In the genomic region with DNA sequence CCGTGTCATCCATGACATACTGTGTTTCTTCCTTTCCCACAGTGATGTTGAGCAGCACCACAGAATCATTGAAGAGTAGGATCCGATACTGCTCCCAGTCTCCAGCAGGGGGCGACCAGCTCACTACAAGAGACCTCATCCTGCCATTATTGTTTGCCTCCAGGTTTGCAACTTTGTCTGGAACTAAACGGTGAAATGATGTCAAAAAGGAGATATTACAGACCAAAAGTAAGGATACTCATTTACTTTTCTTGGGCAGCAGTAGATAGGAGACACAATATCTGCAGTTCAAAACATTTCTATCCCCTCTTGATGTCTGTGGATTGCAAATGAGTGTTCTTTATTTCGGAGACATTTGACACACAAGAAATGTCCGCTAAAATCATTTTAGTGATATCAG, we compare ENCODE assay signal across 8 cellular contexts. TPM values are rescaled to one million over a fixed set of nuclear protein-coding genes. Genes with fewer than 3 reads are reported as not detected.
DNase-seq lines count a peak whose midpoint lies in the region; ATAC-seq and TF ChIP-seq lines count a peak whose summit lies in the region.

No MANE protein-coding gene starts in this region.

- no peaks in the 10 kb centered on the region for H3K27me3 ChIP-seq in RWPE2 (ENCODE audit: insufficient read depth, poor library complexity, severe bottlenecking)
- no peaks in the 10 kb centered on the region for H3K27me3 ChIP-seq in cardiac muscle cell
- H3K27me3 ChIP-seq in prostate gland (replicated peaks; ENCODE audit: insufficient read depth), result no peaks in the 10 kb centered on the region

- H3K9me3 ChIP-seq in RWPE2 (ENCODE audit: severe bottlenecking) (no peaks in the 10 kb centered on the region), cardiac muscle cell (ENCODE audit: low read depth) (no peaks in the 10 kb centered on the region), prostate gland (no peaks in the 10 kb centered on the region)

- peak; percentile 91 for TF ChIP-seq CTCF in RWPE2 (IDR thresholded peaks at IDR 0.05; ENCODE audit: poor library complexity, severe bottlenecking)
- TF ChIP-seq CTCF in cardiac muscle cell (IDR thresholded peaks at IDR 0.05; ENCODE audit: low read depth, low read length), result peak; percentile 85
- peak; percentile 55 to 89 (median 84) for TF ChIP-seq CTCF in prostate gland (IDR thresholded peaks at IDR 0.05)

- TF ChIP-seq POLR2A in prostate gland (IDR thresholded peaks at IDR 0.05), result no peak

- WGBS in prostate gland, result 34% methylated on average over 6 of the region's 6 CpGs

- no peaks in the 10 kb centered on the region for H3K4me1 ChIP-seq in RWPE2 (ENCODE audit: insufficient read depth, poor library complexity, severe bottlenecking)
- no peaks in the 10 kb centered on the region for H3K4me1 ChIP-seq in cardiac muscle cell (ENCODE audit: low read depth)
- no peaks in the 10 kb centered on the region for H3K4me1 ChIP-seq in prostate gland (replicated peaks)

- ATAC-seq in GM21619 (IDR thresholded peaks at IDR 0.05; ENCODE audit: unreplicated experiment) (peak; percentile 87), RWPE2 (ENCODE audit: low read depth) (peak; percentile 87), HG03097 (IDR thresholded peaks at IDR 0.05; ENCODE audit: low FRiP score, unreplicated experiment) (no peak)

- intact Hi-C loops in prostate gland (cut with DNase I), result loop anchor here (10.0 kb wide), 1 partner anchor 425 kb away; no protein-coding TSS in a partner anchor

- H3K4me3 ChIP-seq in Jurkat, Clone E6-1 (ENCODE audit: low read length), result no peak overlapping the region
- H3K4me3 ChIP-seq in RWPE2 (ENCODE audit: severe bottlenecking), result no peak overlapping the region
- H3K4me3 ChIP-seq in cardiac muscle cell, result no peak overlapping the region
- H3K4me3 ChIP-seq in prostate gland, result no peak overlapping the region

- H3K27ac ChIP-seq in RWPE2 (ENCODE audit: poor library complexity, severe bottlenecking) (no peak overlapping the region), cardiac muscle cell (no peak overlapping the region), prostate gland (no peak overlapping the region)

- DNase-seq in Daoy (ENCODE audit: low read depth), result peak; percentile 75
- peak; percentile 49 for DNase-seq in Jurkat, Clone E6-1 (ENCODE audit: low read depth, low spot score)
- DNase-seq in RWPE2 (ENCODE audit: low spot score), result peak; percentile 69
- peak; percentile 44 for DNase-seq in activated naive CD4-positive, alpha-beta T cell treated with anti-CD3 and anti-CD28 coated beads, Interleukin-2, amount 50 U/mL, for 16 hours
- DNase-seq in cardiac muscle cell (ENCODE audit: low read depth in 1 of 2, low spot score in 1 of 2), result peak; percentile 84 to 90
- peak; percentile 72 for DNase-seq in prostate gland (ENCODE audit: low spot score)

- H3K36me3 ChIP-seq in RWPE2 (ENCODE audit: low read depth) (no peaks in the 10 kb centered on the region), cardiac muscle cell (no peaks in the 10 kb centered on the region), prostate gland (no peaks in the 10 kb centered on the region)

RNA-seq across cellular contexts. Expression of a gene that starts 47.2 kb away (rescaled TPM):
- 1.6 and 1.7 TPM in 2 replicates for total RNA-seq in Daoy (2014; rRNA removed; shearing (Covaris generic))
- not detected for polyA plus RNA-seq in Jurkat, Clone E6-1 (2012; ENCODE audit: insufficient read depth, insufficient read length)
- total RNA-seq in cardiac muscle cell (0.21 and 0.25 TPM in 2 replicates), prostate gland (10 to 100 TPM; 11.2 to 20.3 TPM)
- 0.31 TPM in 1 of 2 replicates, not detected in the other for polyA plus RNA-seq in cardiac muscle cell
